Comparison of ENCODE assay signal across 15 cellular contexts in the genomic region with DNA sequence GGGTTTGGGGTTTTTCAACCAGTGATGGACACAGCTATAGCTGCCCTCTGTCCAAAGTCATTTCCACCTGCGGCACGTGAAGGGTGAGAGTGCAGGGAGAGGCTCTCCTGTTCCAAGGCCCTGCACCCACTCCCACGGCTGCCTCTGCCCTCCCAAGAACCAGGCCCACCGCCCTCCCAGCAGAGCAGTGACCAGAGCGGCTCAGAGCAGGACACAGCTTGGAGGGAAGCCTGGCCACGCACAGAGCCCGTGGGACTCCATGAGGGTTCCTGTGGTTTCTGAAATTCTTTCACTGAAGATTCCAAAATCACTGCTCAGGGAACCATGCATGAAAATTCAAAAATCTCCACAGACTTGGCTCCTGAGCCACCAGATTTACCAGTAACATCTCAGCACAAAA.
DNase-seq lines count a peak whose midpoint lies in the region; ATAC-seq and TF ChIP-seq lines count a peak whose summit lies in the region.
"Had no signal": no experiment of that assay in that cellular context is flagged by ENCODE, and none has a peak within 500 bp of the region (broad histone marks: within the 10 kb centered on the region; RNA-seq: fewer than 3 reads in every experiment).

No MANE protein-coding gene starts in this region.

- H3K9me3 Mint-ChIP-seq in activated CD4-positive, alpha-beta memory T cell treated with anti-CD3 and anti-CD28 coated beads, Interleukin-2, amount 10 ng/mL, durations not matched to agents 7 days and 5 days: no peaks in the 10 kb centered on the region
- no peaks in the 10 kb centered on the region for H3K9me3 Mint-ChIP-seq in activated CD4-positive, alpha-beta memory T cell treated with anti-CD3 and anti-CD28 coated beads for 36 hours
- H3K9me3 Mint-ChIP-seq in nephron progenitor cell (peaks cover 4% of the 10 kb centered on the region), T-cell (peaks cover 0 to 3% (median 2%) of the 10 kb centered on the region in 3 donors)
- no peaks in the 10 kb centered on the region for H3K9me3 Mint-ChIP-seq in activated CD4-positive, alpha-beta T cell treated with anti-CD3 and anti-CD28 coated beads, Interleukin-2, amount 10 ng/mL, durations not matched to agents 7 days and 5 days

- H3K4me3 ChIP-seq in coronary artery (no peak overlapping the region), vagina (no peak overlapping the region)
- H3K4me3 ChIP-seq: GM12878 had no signal

- H3K27me3 Mint-ChIP-seq in activated CD4-positive, alpha-beta memory T cell treated with anti-CD3 and anti-CD28 coated beads, Interleukin-2, amount 10 ng/mL, durations not matched to agents 7 days and 5 days: no peaks in the 10 kb centered on the region
- no peaks in the 10 kb centered on the region for H3K27me3 Mint-ChIP-seq in activated CD4-positive, alpha-beta memory T cell treated with anti-CD3 and anti-CD28 coated beads for 36 hours
- H3K27me3 Mint-ChIP-seq in nephron progenitor cell (ENCODE audit: low read depth, poor library complexity) (peaks cover 8% of the 10 kb centered on the region), T-cell (peaks cover 0 to 7% of the 10 kb centered on the region in 2 donors)
- no peaks in the 10 kb centered on the region for H3K27me3 Mint-ChIP-seq in activated CD4-positive, alpha-beta T cell treated with anti-CD3 and anti-CD28 coated beads, Interleukin-2, amount 10 ng/mL, durations not matched to agents 7 days and 5 days

- no peak overlapping the region for H3K27ac Mint-ChIP-seq in activated CD4-positive, alpha-beta memory T cell treated with anti-CD3 and anti-CD28 coated beads, Interleukin-2, amount 10 ng/mL, durations not matched to agents 7 days and 5 days
- no peak overlapping the region for H3K27ac Mint-ChIP-seq in activated CD4-positive, alpha-beta memory T cell treated with anti-CD3 and anti-CD28 coated beads for 36 hours
- H3K27ac Mint-ChIP-seq in nephron progenitor cell (peak overlapping the region; percentile 61), T-cell (no peak overlapping the region)
- H3K27ac Mint-ChIP-seq in activated CD4-positive, alpha-beta T cell treated with anti-CD3 and anti-CD28 coated beads, Interleukin-2, amount 10 ng/mL, durations not matched to agents 7 days and 5 days: no peak overlapping the region
- H3K27ac Mint-ChIP-seq: CD4-positive, alpha-beta T cell had no signal

- H3K9me3 ChIP-seq in vagina: no peaks in the 10 kb centered on the region

- no peak for TF ChIP-seq POLR2A in vagina (IDR thresholded peaks at IDR 0.05)

- POLR2A ChIA-PET in activated CD4-positive, alpha-beta memory T cell treated with anti-CD3 and anti-CD28 coated beads, Interleukin-2, amount 10 ng/mL, durations not matched to agents 7 days and 5 days (lab: Charles Lee): no interaction called here
- POLR2A ChIA-PET in activated CD4-positive, alpha-beta memory T cell treated with anti-CD3 and anti-CD28 coated beads for 36 hours (lab: Charles Lee): no interaction called here
- POLR2A ChIA-PET in activated CD4-positive, alpha-beta T cell treated with anti-CD3 and anti-CD28 coated beads, Interleukin-2, amount 10 ng/mL, durations not matched to agents 7 days and 5 days (lab: Charles Lee): no interaction called here
- POLR2A ChIA-PET in T-cell (lab: Charles Lee): interaction anchor here in 1 of 2 donors (0.6 kb wide), 1 partner anchor 875 kb away, joined by 3 read pairs; no protein-coding TSS in a partner anchor

- no peak overlapping the region for H3K27ac ChIP-seq in coronary artery
- no peak overlapping the region for H3K27ac ChIP-seq in vagina
- H3K27ac ChIP-seq: 22Rv1 had no signal

- TF ChIP-seq CTCF in coronary artery (IDR thresholded peaks at IDR 0.05): no peak
- no peak for TF ChIP-seq CTCF in nephron progenitor cell (IDR thresholded peaks at IDR 0.05)
- no peak for TF ChIP-seq CTCF in vagina (IDR thresholded peaks at IDR 0.05)

- ATAC-seq in HG02798 (IDR thresholded peaks at IDR 0.05; ENCODE audit: poor library complexity, unreplicated experiment): no peak
- no peak for ATAC-seq in T-cell (replicated peaks in 1 of 4)
- ATAC-seq: GM12878, HCT116 had no signal

- no peaks in the 10 kb centered on the region for H3K36me3 ChIP-seq in vagina

- CTCF ChIA-PET in activated CD4-positive, alpha-beta memory T cell treated with anti-CD3 and anti-CD28 coated beads, Interleukin-2, amount 10 ng/mL, durations not matched to agents 7 days and 5 days (lab: Charles Lee): no interaction called here
- CTCF ChIA-PET in activated CD4-positive, alpha-beta memory T cell treated with anti-CD3 and anti-CD28 coated beads for 36 hours (lab: Charles Lee): no interaction called here
- CTCF ChIA-PET in activated CD4-positive, alpha-beta T cell treated with anti-CD3 and anti-CD28 coated beads, Interleukin-2, amount 10 ng/mL, durations not matched to agents 7 days and 5 days (lab: Charles Lee): no interaction called here
- CTCF ChIA-PET in T-cell (lab: Charles Lee): no interaction called here

- H3K36me3 Mint-ChIP-seq in activated CD4-positive, alpha-beta memory T cell treated with anti-CD3 and anti-CD28 coated beads, Interleukin-2, amount 10 ng/mL, durations not matched to agents 7 days and 5 days (ENCODE audit: low read depth): no peaks in the 10 kb centered on the region
- H3K36me3 Mint-ChIP-seq in activated CD4-positive, alpha-beta memory T cell treated with anti-CD3 and anti-CD28 coated beads for 36 hours: no peaks in the 10 kb centered on the region
- no peaks in the 10 kb centered on the region for H3K36me3 Mint-ChIP-seq in nephron progenitor cell (ENCODE audit: low read depth)
- no peaks in the 10 kb centered on the region for H3K36me3 Mint-ChIP-seq in activated CD4-positive, alpha-beta T cell treated with anti-CD3 and anti-CD28 coated beads, Interleukin-2, amount 10 ng/mL, durations not matched to agents 7 days and 5 days (ENCODE audit: low read depth)
- H3K36me3 Mint-ChIP-seq in T-cell: no peaks in the 10 kb centered on the region

- no peaks in the 10 kb centered on the region for H3K4me1 Mint-ChIP-seq in activated CD4-positive, alpha-beta memory T cell treated with anti-CD3 and anti-CD28 coated beads, Interleukin-2, amount 10 ng/mL, durations not matched to agents 7 days and 5 days
- no peaks in the 10 kb centered on the region for H3K4me1 Mint-ChIP-seq in activated CD4-positive, alpha-beta memory T cell treated with anti-CD3 and anti-CD28 coated beads for 36 hours (ENCODE audit: low read depth)
- peaks cover 13% of the 10 kb centered on the region for H3K4me1 Mint-ChIP-seq in nephron progenitor cell
- no peaks in the 10 kb centered on the region for H3K4me1 Mint-ChIP-seq in activated CD4-positive, alpha-beta T cell treated with anti-CD3 and anti-CD28 coated beads, Interleukin-2, amount 10 ng/mL, durations not matched to agents 7 days and 5 days
- no peaks in the 10 kb centered on the region for H3K4me1 Mint-ChIP-seq in T-cell

- no peaks in the 10 kb centered on the region for H3K4me1 ChIP-seq in vagina

- no peaks in the 10 kb centered on the region for H3K27me3 ChIP-seq in vagina

- H3K4me3 Mint-ChIP-seq in activated CD4-positive, alpha-beta memory T cell treated with anti-CD3 and anti-CD28 coated beads, Interleukin-2, amount 10 ng/mL, durations not matched to agents 7 days and 5 days: no peak overlapping the region
- no peak overlapping the region for H3K4me3 Mint-ChIP-seq in activated CD4-positive, alpha-beta memory T cell treated with anti-CD3 and anti-CD28 coated beads for 36 hours
- H3K4me3 Mint-ChIP-seq in nephron progenitor cell: no peak overlapping the region
- no peak overlapping the region for H3K4me3 Mint-ChIP-seq in activated CD4-positive, alpha-beta T cell treated with anti-CD3 and anti-CD28 coated beads, Interleukin-2, amount 10 ng/mL, durations not matched to agents 7 days and 5 days
- H3K4me3 Mint-ChIP-seq in T-cell: no peak overlapping the region
- H3K4me3 Mint-ChIP-seq: CD4-positive, alpha-beta T cell had no signal

- intact Hi-C loops in activated CD4-positive, alpha-beta memory T cell treated with anti-CD3 and anti-CD28 coated beads for 36 hours (cut with micrococcal nuclease): no loop called here
- intact Hi-C loops in vagina (cut with DNase I): no loop called here

- DNase-seq in activated CD4-positive, alpha-beta memory T cell treated with anti-CD3 and anti-CD28 coated beads, Interleukin-2, amount 10 ng/mL, durations not matched to agents 7 days and 5 days: peak; percentile 4
- no peak for DNase-seq in activated CD4-positive, alpha-beta memory T cell treated with anti-CD3 and anti-CD28 coated beads for 36 hours
- peak; percentile 47 for DNase-seq in coronary artery (ENCODE audit: low spot score)
- DNase-seq in nephron progenitor cell: no peak
- peak; percentile 20 to 28 for DNase-seq in vagina (ENCODE audit: extremely low spot score in 2 of 2)
- no peak for DNase-seq in activated CD4-positive, alpha-beta T cell treated with anti-CD3 and anti-CD28 coated beads, Interleukin-2, amount 10 ng/mL, durations not matched to agents 7 days and 5 days
- no peak for DNase-seq in T-cell
- DNase-seq: Calu3; CD4-positive, alpha-beta T cell; DMS79; IMR-90 had no signal

Comparison
In these comparisons a context has a peak if more than half of its experiments do, and no peak if none do; other contexts are left out.
1. DNase-seq: peak in activated CD4-positive, alpha-beta memory T cell treated with anti-CD3 and anti-CD28 coated beads, Interleukin-2, amount 10 ng/mL, durations not matched to agents 7 days and 5 days (single experiment), coronary artery (single experiment) and vagina (2 of 2); none in activated CD4-positive, alpha-beta memory T cell treated with anti-CD3 and anti-CD28 coated beads for 36 hours (single experiment), nephron progenitor cell (single experiment), activated CD4-positive, alpha-beta T cell treated with anti-CD3 and anti-CD28 coated beads, Interleukin-2, amount 10 ng/mL, durations not matched to agents 7 days and 5 days (single experiment) and T-cell (0 of 34).